Comparison of ENCODE assay signal across 21 cellular contexts in the genomic region with DNA sequence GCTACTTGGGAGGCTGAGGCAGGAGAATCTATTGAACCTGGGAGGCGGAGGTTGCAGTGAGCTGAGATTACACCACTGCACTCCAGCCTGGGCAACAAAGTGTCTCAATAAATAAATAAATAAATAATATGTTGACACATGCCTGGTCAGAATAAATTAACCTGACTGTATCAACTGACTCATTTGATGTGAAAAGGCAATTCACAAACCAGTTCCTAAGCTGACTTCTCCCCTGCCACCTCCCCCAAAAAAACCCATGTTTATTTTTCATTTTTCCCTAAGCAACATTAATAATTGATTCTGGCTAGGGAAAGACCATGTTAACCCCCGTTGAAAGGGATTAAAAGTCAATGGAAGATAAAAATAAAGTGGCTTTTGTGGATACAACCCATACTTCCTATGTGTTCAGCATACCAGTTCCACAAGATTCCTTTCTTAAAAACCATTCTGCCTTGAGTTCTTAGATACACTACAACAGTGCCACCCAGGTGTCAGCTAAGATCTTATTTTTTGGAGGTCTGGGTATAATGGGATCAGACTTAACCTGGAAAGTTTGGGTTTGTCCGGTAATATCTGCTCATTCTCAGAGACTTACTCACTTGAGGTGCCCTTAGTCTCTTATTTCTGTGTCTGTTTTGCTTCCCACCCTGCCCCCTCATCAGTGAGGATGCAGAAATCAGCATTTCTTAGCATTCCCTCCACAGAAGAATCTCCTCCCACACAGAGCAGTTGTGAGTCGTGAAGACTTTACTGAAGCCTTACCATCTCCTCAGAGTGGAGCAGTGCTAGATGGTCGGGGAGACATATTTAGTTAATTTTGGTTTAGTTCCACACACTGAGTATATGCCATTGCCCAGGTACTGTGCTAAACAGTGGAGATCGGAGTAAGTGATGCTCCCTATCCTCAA.
"Had no signal": no experiment of that assay in that cellular context is flagged by ENCODE, and none has a peak within 500 bp of the region (broad histone marks: within the 10 kb centered on the region; RNA-seq: fewer than 3 reads in every experiment).

No MANE protein-coding gene starts in this region.

- H3K4me3 Mint-ChIP-seq: activated CD8-positive, alpha-beta T cell treated with anti-CD3 and anti-CD28 coated beads for 36 hours; activated T-cell treated with anti-CD3 and anti-CD28 coated beads, Interleukin-2, amount 50 U/mL, for 4 hours; memory B cell; natural killer cell; T-helper 1 cell treated with Interleukin-12 subunit alpha and Interleukin-12 subunit beta and Interleukin-4 antibody, amounts not matched to agents 30 μg/mL and 1 μg/mL, for 36 hours had no signal

- H3K27ac ChIP-seq: left lung, right atrium auricular region, tibial artery, vagina had no signal

- H3K27ac Mint-ChIP-seq: activated CD8-positive, alpha-beta T cell treated with anti-CD3 and anti-CD28 coated beads for 36 hours; memory B cell; natural killer cell; T-helper 1 cell treated with Interleukin-12 subunit alpha and Interleukin-12 subunit beta and Interleukin-4 antibody, amounts not matched to agents 30 μg/mL and 1 μg/mL, for 36 hours had no signal

- H3K36me3 ChIP-seq: left lung, right atrium auricular region, tibial artery, vagina had no signal

- H3K4me3 ChIP-seq: left lung, right atrium auricular region, tibial artery, vagina had no signal

- FAIRE-seq: colon, endometrium, frontal cortex, keratinocyte had no signal

- H3K27me3 ChIP-seq: left lung, right atrium auricular region, tibial artery, vagina had no signal

- H3K4me1 Mint-ChIP-seq: natural killer cell had no signal

- DNase-seq: activated CD4-positive, alpha-beta T cell treated with anti-CD3 and anti-CD28 coated beads for 48 hours; activated CD8-positive, alpha-beta T cell treated with anti-CD3 and anti-CD28 coated beads for 36 hours; activated effector memory CD4-positive, alpha-beta T cell treated with Interleukin-2 at 50 U/mL for 16 hours; activated naive CD4-positive, alpha-beta T cell treated with anti-CD3 and anti-CD28 coated beads, Interleukin-2, amount 50 U/mL, for 16 hours; activated T-cell treated with anti-CD3 and anti-CD28 coated beads, Interleukin-2, amount 50 U/mL, for 4 hours; caudate nucleus; head of caudate nucleus; left lung; natural killer cell; stimulated activated CD4-positive, alpha-beta T cell treated with anti-CD3 and anti-CD28 coated beads, Interleukin-15, amount 100 ng/mL, for 24 hours; stimulated activated CD4-positive, alpha-beta T cell treated with anti-CD3 and anti-CD28 coated beads, Interleukin-4, amount 100 ng/mL, for 1 hour; stimulated activated naive CD4-positive, alpha-beta T cell; tibial artery had no signal

- H3K9me3 ChIP-seq: vagina had no signal

- H3K27me3 Mint-ChIP-seq: activated CD8-positive, alpha-beta T cell treated with anti-CD3 and anti-CD28 coated beads for 36 hours; memory B cell had no signal

- ATAC-seq: activated CD8-positive, alpha-beta T cell treated with anti-CD3 and anti-CD28 coated beads for 36 hours; activated T-cell treated with anti-CD3 and anti-CD28 coated beads, Interleukin-2, amount 50 U/mL, for 4 hours; left lung; natural killer cell had no signal

- H3K4me1 ChIP-seq: left lung, right atrium auricular region, tibial artery, vagina had no signal
